ENCODE assay signal across 9 cellular contexts in the genomic region with DNA sequence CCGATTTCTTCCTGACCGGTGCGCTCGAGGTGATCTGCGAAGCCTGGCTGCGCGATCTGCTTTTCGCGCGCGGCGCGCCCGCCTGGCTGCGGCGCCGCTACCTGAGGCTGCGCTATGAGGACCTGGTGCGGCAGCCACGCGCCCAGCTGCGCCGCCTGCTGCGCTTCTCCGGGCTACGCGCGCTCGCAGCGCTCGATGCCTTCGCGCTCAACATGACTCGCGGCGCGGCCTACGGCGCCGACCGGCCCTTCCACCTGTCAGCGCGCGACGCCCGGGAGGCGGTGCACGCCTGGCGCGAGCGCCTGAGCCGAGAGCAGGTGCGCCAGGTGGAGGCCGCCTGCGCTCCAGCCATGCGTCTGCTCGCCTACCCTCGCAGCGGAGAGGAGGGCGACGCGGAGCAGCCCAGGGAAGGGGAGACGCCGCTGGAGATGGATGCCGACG. TPM values are rescaled to one million over a fixed set of nuclear protein-coding genes. Genes with fewer than 3 reads are reported as not detected.
DNase-seq lines count a peak whose midpoint lies in the region; ATAC-seq, FAIRE-seq and TF ChIP-seq lines count a peak whose summit lies in the region.
"Had no signal": no experiment of that assay in that cellular context is flagged by ENCODE, and none has a peak within 500 bp of the region (broad histone marks: within the 10 kb centered on the region; RNA-seq: fewer than 3 reads in every experiment).

No MANE protein-coding gene starts in this region.

- H3K4me2 ChIP-seq in A549: peak overlapping the region; percentile 83

- ATAC-seq in A549: no peak
- peak; percentile 11 for ATAC-seq in GM19324 (IDR thresholded peaks at IDR 0.05; ENCODE audit: low FRiP score, unreplicated experiment)
- ATAC-seq in HG03159 (IDR thresholded peaks at IDR 0.05; ENCODE audit: unreplicated experiment): no peak

- no peaks in the 10 kb centered on the region for H3K9me3 Mint-ChIP-seq in activated naive CD4-positive, alpha-beta T cell treated with anti-CD3 and anti-CD28 coated beads, Interleukin-2, amount 10 ng/mL, durations not matched to agents 7 days and 5 days

- DNase-seq in A549 (ENCODE audit: low read depth in 1 of 2, low spot score in 1 of 2) (no peak), NCI-H510A (lab: John Stamatoyannopoulos, UW) (peak; percentile 28), iPS DF 6.9 (ENCODE audit: low read depth, low spot score) (no peak), GF-D8 (lab: John Stamatoyannopoulos, UW) (no peak)
- peak; percentile 64 for DNase-seq in activated naive CD4-positive, alpha-beta T cell treated with anti-CD3 and anti-CD28 coated beads, Interleukin-2, amount 10 ng/mL, durations not matched to agents 7 days and 5 days
- peak; percentile 32 to 41 for DNase-seq in stimulated activated CD4-positive, alpha-beta T cell treated with anti-CD3 and anti-CD28 coated beads, Interleukin-2, amount 100 ng/mL, for 24 hours

- no peak for FAIRE-seq in A549 (lab: Jason Lieb, UNC)
- FAIRE-seq: colon had no signal

- POLR2A ChIA-PET in A549 (lab: Yijun Ruan, JAX): interaction anchor here (1.4 kb wide), 1 partner anchor 8 kb away, joined by 5 read pairs; no protein-coding TSS in a partner anchor

- H3K4me3 Mint-ChIP-seq in activated naive CD4-positive, alpha-beta T cell treated with anti-CD3 and anti-CD28 coated beads, Interleukin-2, amount 10 ng/mL, durations not matched to agents 7 days and 5 days: peak overlapping the region; percentile 82

- no peak for TF ChIP-seq RAD21 in A549 (conservative IDR thresholded peaks at IDR 0.05 in 1 of 2, IDR thresholded peaks at IDR 0.05 in 1 of 2)

- peaks cover 29% of the 10 kb centered on the region for H3K36me3 Mint-ChIP-seq in activated naive CD4-positive, alpha-beta T cell treated with anti-CD3 and anti-CD28 coated beads, Interleukin-2, amount 10 ng/mL, durations not matched to agents 7 days and 5 days

- 81% methylated on average over 17 of the region's 66 CpGs for WGBS in A549 (ENCODE audit: missing lambda C conversion rate)
- WGBS in iPS DF 6.9 (ENCODE audit: insufficient coverage, insufficient read length): no CpG with 5 or more reads among the region's 66 CpGs

- H3K27ac ChIP-seq in A549 (peak overlapping the region; percentile 88 to 98; a peak in 5 of 6 replicates), iPS DF 6.9 (ENCODE audit: low read length) (no peak overlapping the region)

- H3K36me3 ChIP-seq in iPS DF 6.9 (ENCODE audit: control insufficient read depth, insufficient read depth, low read length): no peaks in the 10 kb centered on the region

- no peak for TF ChIP-seq CTCF in A549 (IDR thresholded peaks at IDR 0.05)

- peaks cover 35% of the 10 kb centered on the region for H3K4me1 ChIP-seq in A549
- H3K4me1 ChIP-seq in iPS DF 6.9 (ENCODE audit: control insufficient read depth, insufficient read depth, low read length): no peaks in the 10 kb centered on the region; the same call in none of the 2 replicates

- TF ChIP-seq POLR2A in A549 (IDR thresholded peaks at IDR 0.05; ENCODE audit: low read length): no peak

- H3K27me3 ChIP-seq in iPS DF 6.9 (ENCODE audit: control insufficient read depth, insufficient read depth, low read length): no peaks in the 10 kb centered on the region

- CTCF ChIA-PET in A549 (lab: Yijun Ruan, JAX): no interaction called here
- CTCF ChIA-PET in activated naive CD4-positive, alpha-beta T cell treated with anti-CD3 and anti-CD28 coated beads, Interleukin-2, amount 10 ng/mL, durations not matched to agents 7 days and 5 days (lab: Charles Lee): no interaction called here

- H3K9me3 ChIP-seq in A549 (no peaks in the 10 kb centered on the region), iPS DF 6.9 (ENCODE audit: control insufficient read depth, insufficient read depth, low read length) (no peaks in the 10 kb centered on the region)

- no peak for TF ChIP-seq EP300 in A549 (IDR thresholded peaks at IDR 0.05)

- H3K4me3 ChIP-seq in A549 (peak overlapping the region; percentile 76), iPS DF 6.9 (ENCODE audit: low read length) (peak overlapping the region; percentile 63; the same call in 1 of the 2 replicates)

- peak overlapping the region; percentile 28 for H3K27ac Mint-ChIP-seq in activated naive CD4-positive, alpha-beta T cell treated with anti-CD3 and anti-CD28 coated beads, Interleukin-2, amount 10 ng/mL, durations not matched to agents 7 days and 5 days

- H3K27me3 Mint-ChIP-seq in activated naive CD4-positive, alpha-beta T cell treated with anti-CD3 and anti-CD28 coated beads, Interleukin-2, amount 10 ng/mL, durations not matched to agents 7 days and 5 days: no peaks in the 10 kb centered on the region

- peaks cover 45% of the 10 kb centered on the region for H3K4me1 Mint-ChIP-seq in activated naive CD4-positive, alpha-beta T cell treated with anti-CD3 and anti-CD28 coated beads, Interleukin-2, amount 10 ng/mL, durations not matched to agents 7 days and 5 days

TF ChIP-seq in A549, 52 proteins besides CTCF, POLR2A, EP300 and RAD21:
- TF ChIP-seq, protein P1, sequence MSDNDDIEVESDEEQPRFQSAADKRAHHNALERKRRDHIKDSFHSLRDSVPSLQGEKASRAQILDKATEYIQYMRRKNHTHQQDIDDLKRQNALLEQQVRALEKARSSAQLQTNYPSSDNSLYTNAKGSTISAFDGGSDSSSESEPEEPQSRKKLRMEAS (IDR thresholded peaks at IDR 0.05): no peak

RNA-seq across cellular contexts. Expression of a gene that starts 1.4 kb away (rescaled TPM):
- polyA plus RNA-seq in A549 (2011; rRNA removed) (6.3 and 6.5 TPM in 2 replicates), A549 (2017; fragmentation: RNase III; extraction: RNeasy Plus Mini Kit Qiagen cat#74134 plus additional on column Dnase treatment) (15.3 to 20.8 TPM (median 18.8 TPM) in 3 replicates)
- 9.9 and 17.3 TPM in 2 replicates for polyA plus RNA-seq in A549 (2012; cell fraction: cytosol; rRNA removed)
- 14.0 and 24.6 TPM in 2 replicates for polyA plus RNA-seq in A549 (2012; cell fraction: nucleus; rRNA removed)
- polyA minus RNA-seq in A549 (2011; rRNA and poly(A)+ RNA removed): 2.7 and 3.9 TPM in 2 replicates

RNA-seq across cellular contexts. Expression of a gene that starts 29.7 kb away (rescaled TPM):
- polyA plus RNA-seq in A549 (2011; rRNA removed): 6.3 and 6.9 TPM in 2 replicates
- polyA plus RNA-seq in A549 (2012; cell fraction: cytosol; rRNA removed): 1.7 and 2.1 TPM in 2 replicates
- 2.0 and 2.9 TPM in 2 replicates for polyA plus RNA-seq in A549 (2012; cell fraction: nucleus; rRNA removed)
- polyA plus RNA-seq in A549 (2017; fragmentation: RNase III; extraction: RNeasy Plus Mini Kit Qiagen cat#74134 plus additional on column Dnase treatment): 2.2 to 3.1 TPM (median 2.6 TPM) in 3 replicates
- 19.5 and 28.6 TPM in 2 replicates for polyA minus RNA-seq in A549 (2011; rRNA and poly(A)+ RNA removed)

Comparison
In these comparisons a context has a peak if more than half of its experiments do, and no peak if none do; other contexts are left out.
1. DNase-seq: peak in NCI-H510A (single experiment), activated naive CD4-positive, alpha-beta T cell treated with anti-CD3 and anti-CD28 coated beads, Interleukin-2, amount 10 ng/mL, durations not matched to agents 7 days and 5 days (single experiment) and stimulated activated CD4-positive, alpha-beta T cell treated with anti-CD3 and anti-CD28 coated beads, Interleukin-2, amount 100 ng/mL, for 24 hours (2 of 2); none in A549 (0 of 2), iPS DF 6.9 (single experiment) and GF-D8 (single experiment).